ENCODE assay signal across 12 cellular contexts in genomic region chr3:72818915-72819314, GRCh38. TPM values are rescaled to one million over a fixed set of nuclear protein-coding genes. Genes with fewer than 3 reads are reported as not detected.
DNase-seq lines count a peak whose midpoint lies in the region; ATAC-seq and TF ChIP-seq lines count a peak whose summit lies in the region.
"Had no signal": no experiment of that assay in that cellular context is flagged by ENCODE, and none has a peak within 500 bp of the region (broad histone marks: within the 10 kb centered on the region; RNA-seq: fewer than 3 reads in every experiment).

No MANE protein-coding gene starts in this region.

- H3K9me3 Mint-ChIP-seq in activated naive CD8-positive, alpha-beta T cell treated with anti-CD3 and anti-CD28 coated beads, Interleukin-2, amount 50 U/mL, for 24 hours: no peaks in the 10 kb centered on the region
- H3K9me3 Mint-ChIP-seq: IgD-negative memory B cell had no signal

- no peak overlapping the region for H3K4me3 Mint-ChIP-seq in activated naive CD8-positive, alpha-beta T cell treated with anti-CD3 and anti-CD28 coated beads, Interleukin-2, amount 50 U/mL, for 24 hours
- H3K4me3 Mint-ChIP-seq: IgD-negative memory B cell had no signal

- peaks cover 23% of the 10 kb centered on the region for H3K36me3 Mint-ChIP-seq in activated naive CD8-positive, alpha-beta T cell treated with anti-CD3 and anti-CD28 coated beads, Interleukin-2, amount 50 U/mL, for 24 hours (ENCODE audit: low read depth)

- no peak for TF ChIP-seq CTCF in foreskin fibroblast (IDR thresholded peaks at IDR 0.05; ENCODE audit: low read depth, low read length)

- no peak overlapping the region for H3K27ac Mint-ChIP-seq in activated naive CD8-positive, alpha-beta T cell treated with anti-CD3 and anti-CD28 coated beads, Interleukin-2, amount 50 U/mL, for 24 hours
- H3K27ac Mint-ChIP-seq: IgD-negative memory B cell had no signal

- no peak overlapping the region for H3K4me3 ChIP-seq in foreskin fibroblast (ENCODE audit: low read depth in 1 of 2, low read length in 2 of 2)
- H3K4me3 ChIP-seq: sigmoid colon, vagina had no signal

- H3K27me3 Mint-ChIP-seq in activated naive CD8-positive, alpha-beta T cell treated with anti-CD3 and anti-CD28 coated beads, Interleukin-2, amount 50 U/mL, for 24 hours: no peaks in the 10 kb centered on the region
- H3K27me3 Mint-ChIP-seq: IgD-negative memory B cell had no signal

- DNase-seq in stimulated activated CD4-positive, alpha-beta T cell treated with anti-CD3 and anti-CD28 coated beads, Interleukin-4, amount 100 ng/mL, for 24 hours: peak; percentile 9
- no peak for DNase-seq in stimulated activated CD4-positive, alpha-beta T cell treated with anti-CD3 and anti-CD28 coated beads, Interleukin-4, amount 100 ng/mL, for 1 hour
- no peak for DNase-seq in activated naive CD8-positive, alpha-beta T cell treated with anti-CD3 and anti-CD28 coated beads, Interleukin-2, amount 50 U/mL, for 24 hours
- DNase-seq in foreskin fibroblast (peak; percentile 84 to 85), COR-L47 (lab: John Stamatoyannopoulos, UW) (no peak), left lobe of liver (ENCODE audit: low spot score) (no peak)
- DNase-seq: NCI-H1436, sigmoid colon had no signal

- H3K4me1 Mint-ChIP-seq in activated naive CD8-positive, alpha-beta T cell treated with anti-CD3 and anti-CD28 coated beads, Interleukin-2, amount 50 U/mL, for 24 hours: peaks cover 15% of the 10 kb centered on the region

- ATAC-seq in activated naive CD8-positive, alpha-beta T cell treated with anti-CD3 and anti-CD28 coated beads, Interleukin-2, amount 50 U/mL, for 24 hours: peak; percentile 61
- no peak for ATAC-seq in HG03342 (IDR thresholded peaks at IDR 0.05; ENCODE audit: unreplicated experiment)
- ATAC-seq in left lobe of liver: no peak
- ATAC-seq in HG03520 (IDR thresholded peaks at IDR 0.05; ENCODE audit: unreplicated experiment): no peak

RNA-seq across cellular contexts. Expression of gene SHQ1, which starts 29.3 kb away (rescaled TPM):
- total RNA-seq in left lobe of liver: 8.7 TPM

Comparison
In these comparisons a context has a peak if more than half of its experiments do, and no peak if none do; other contexts are left out.
1. DNase-seq: peak in stimulated activated CD4-positive, alpha-beta T cell treated with anti-CD3 and anti-CD28 coated beads, Interleukin-4, amount 100 ng/mL, for 24 hours (single experiment) and foreskin fibroblast (2 of 2); none in stimulated activated CD4-positive, alpha-beta T cell treated with anti-CD3 and anti-CD28 coated beads, Interleukin-4, amount 100 ng/mL, for 1 hour (single experiment), activated naive CD8-positive, alpha-beta T cell treated with anti-CD3 and anti-CD28 coated beads, Interleukin-2, amount 50 U/mL, for 24 hours (single experiment), COR-L47 (single experiment) and left lobe of liver (single experiment).